3 cellular contexts compared by ENCODE assay signal in the genomic region with DNA sequence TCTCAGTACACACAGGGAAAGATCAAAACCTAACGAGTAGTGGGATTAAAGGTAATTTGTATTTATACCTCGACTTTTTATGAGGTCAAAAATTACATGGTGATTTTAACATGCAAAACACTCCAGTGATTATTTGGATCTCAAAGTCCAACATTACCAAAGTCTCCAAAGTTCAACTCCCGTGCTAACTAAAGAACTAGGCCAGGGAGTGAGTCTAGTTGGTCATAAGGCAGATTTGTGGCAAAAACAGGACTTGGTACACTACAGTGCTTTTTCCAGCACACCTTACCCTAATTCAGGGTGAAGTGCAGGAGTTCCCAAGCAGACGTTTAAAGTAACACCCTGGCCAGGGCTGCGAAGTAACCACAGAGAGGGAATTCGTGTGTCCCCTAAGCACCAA.
TF ChIP-seq lines count a peak whose summit lies in the region.

No MANE protein-coding gene starts in this region.

TF ChIP-seq in IMR-90, 13 proteins besides CTCF, POLR2A, EP300 and RAD21:
- TF ChIP-seq SMC3 (IDR thresholded peaks at IDR 0.05; ENCODE audit: low read depth, low read length) (no peak), CEBPB (IDR thresholded peaks at IDR 0.05; ENCODE audit: low read depth, low read length) (no peak), MAZ (IDR thresholded peaks at IDR 0.05; ENCODE audit: borderline replicate concordance, low read depth, low read length) (no peak), NFE2L2 (IDR thresholded peaks at IDR 0.05; ENCODE audit: low read depth, low read length) (no peak), CHD1 (IDR thresholded peaks at IDR 0.05; ENCODE audit: low read depth, low read length) (no peak), RFX5 (IDR thresholded peaks at IDR 0.05; ENCODE audit: low read depth, low read length) (no peak)
- TF ChIP-seq, protein P1, sequence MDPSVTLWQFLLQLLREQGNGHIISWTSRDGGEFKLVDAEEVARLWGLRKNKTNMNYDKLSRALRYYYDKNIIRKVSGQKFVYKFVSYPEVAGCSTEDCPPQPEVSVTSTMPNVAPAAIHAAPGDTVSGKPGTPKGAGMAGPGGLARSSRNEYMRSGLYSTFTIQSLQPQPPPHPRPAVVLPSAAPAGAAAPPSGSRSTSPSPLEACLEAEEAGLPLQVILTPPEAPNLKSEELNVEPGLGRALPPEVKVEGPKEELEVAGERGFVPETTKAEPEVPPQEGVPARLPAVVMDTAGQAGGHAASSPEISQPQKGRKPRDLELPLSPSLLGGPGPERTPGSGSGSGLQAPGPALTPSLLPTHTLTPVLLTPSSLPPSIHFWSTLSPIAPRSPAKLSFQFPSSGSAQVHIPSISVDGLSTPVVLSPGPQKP (IDR thresholded peaks at IDR 0.05; ENCODE audit: borderline replicate concordance, low read depth, low read length) = no peak

TF ChIP-seq in K562, 482 proteins besides CTCF, POLR2A, EP300 and RAD21:
- TF ChIP-seq, protein P2, sequence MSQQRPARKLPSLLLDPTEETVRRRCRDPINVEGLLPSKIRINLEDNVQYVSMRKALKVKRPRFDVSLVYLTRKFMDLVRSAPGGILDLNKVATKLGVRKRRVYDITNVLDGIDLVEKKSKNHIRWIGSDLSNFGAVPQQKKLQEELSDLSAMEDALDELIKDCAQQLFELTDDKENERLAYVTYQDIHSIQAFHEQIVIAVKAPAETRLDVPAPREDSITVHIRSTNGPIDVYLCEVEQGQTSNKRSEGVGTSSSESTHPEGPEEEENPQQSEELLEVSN (IDR thresholded peaks at IDR 0.05; ENCODE audit: borderline replicate concordance in 1 of 2, extremely low read depth in 1 of 2, insufficient read depth in 1 of 2, insufficient read length in 1 of 2, low read depth in 1 of 2, low read length in 1 of 2, poor library complexity in 1 of 2, severe bottlenecking in 1 of 2) = peak in 1 of 2 experiments; percentile 16
- TF ChIP-seq, protein P3, sequence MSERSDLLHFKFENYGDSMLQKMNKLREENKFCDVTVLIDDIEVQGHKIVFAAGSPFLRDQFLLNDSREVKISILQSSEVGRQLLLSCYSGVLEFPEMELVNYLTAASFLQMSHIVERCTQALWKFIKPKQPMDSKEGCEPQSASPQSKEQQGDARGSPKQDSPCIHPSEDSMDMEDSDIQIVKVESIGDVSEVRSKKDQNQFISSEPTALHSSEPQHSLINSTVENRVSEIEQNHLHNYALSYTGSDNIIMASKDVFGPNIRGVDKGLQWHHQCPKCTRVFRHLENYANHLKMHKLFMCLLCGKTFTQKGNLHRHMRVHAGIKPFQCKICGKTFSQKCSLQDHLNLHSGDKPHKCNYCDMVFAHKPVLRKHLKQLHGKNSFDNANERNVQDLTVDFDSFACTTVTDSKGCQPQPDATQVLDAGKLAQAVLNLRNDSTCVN (CRISPR knock-in tag; IDR thresholded peaks at IDR 0.05) = no peak
TF ChIP-seq in K562: peak in this region for 1.

TF ChIP-seq in HEK293T, 16 proteins besides CTCF, POLR2A, EP300 and RAD21:
- TF ChIP-seq ARNT (IDR thresholded peaks at IDR 0.05) (no peak), L3MBTL2 (conservative IDR thresholded peaks at IDR 0.05) (no peak), ELF4 (IDR thresholded peaks at IDR 0.05) (no peak), FOXK2 (IDR thresholded peaks at IDR 0.05) (no peak), TARDBP (IDR thresholded peaks at IDR 0.05) (no peak), SP1 (IDR thresholded peaks at IDR 0.05) (no peak), SUZ12 (IDR thresholded peaks at IDR 0.05) (no peak), NFRKB (IDR thresholded peaks at IDR 0.05) (no peak), LEF1 (IDR thresholded peaks at IDR 0.05; ENCODE audit: borderline replicate concordance) (no peak), ZNF384 (IDR thresholded peaks at IDR 0.05) (no peak), FOXM1 (IDR thresholded peaks at IDR 0.05; ENCODE audit: borderline replicate concordance) (no peak), HDGF (IDR thresholded peaks at IDR 0.05; ENCODE audit: borderline replicate concordance) (no peak), FOXA1 (IDR thresholded peaks at IDR 0.05) (no peak), BHLHE40 (IDR thresholded peaks at IDR 0.05; ENCODE audit: borderline replicate concordance) (no peak), CTBP1 (IDR thresholded peaks at IDR 0.05; ENCODE audit: borderline replicate concordance) (no peak)
- TF ChIP-seq, protein P4, sequence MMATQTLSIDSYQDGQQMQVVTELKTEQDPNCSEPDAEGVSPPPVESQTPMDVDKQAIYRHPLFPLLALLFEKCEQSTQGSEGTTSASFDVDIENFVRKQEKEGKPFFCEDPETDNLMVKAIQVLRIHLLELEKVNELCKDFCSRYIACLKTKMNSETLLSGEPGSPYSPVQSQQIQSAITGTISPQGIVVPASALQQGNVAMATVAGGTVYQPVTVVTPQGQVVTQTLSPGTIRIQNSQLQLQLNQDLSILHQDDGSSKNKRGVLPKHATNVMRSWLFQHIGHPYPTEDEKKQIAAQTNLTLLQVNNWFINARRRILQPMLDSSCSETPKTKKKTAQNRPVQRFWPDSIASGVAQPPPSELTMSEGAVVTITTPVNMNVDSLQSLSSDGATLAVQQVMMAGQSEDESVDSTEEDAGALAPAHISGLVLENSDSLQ (IDR thresholded peaks at IDR 0.05) = no peak
TF ChIP-seq in HEK293T: peak in this region for 0.
